Comparison of ENCODE assay signal across 8 cellular contexts in genomic region chr10:22315455-22316285, GRCh38. TPM values are rescaled to one million over a fixed set of nuclear protein-coding genes. Genes with fewer than 3 reads are reported as not detected.
DNase-seq lines count a peak whose midpoint lies in the region; ATAC-seq, FAIRE-seq and TF ChIP-seq lines count a peak whose summit lies in the region.

No MANE protein-coding gene starts in this region.

- no TSS peak for BruUV-seq in K562 (replicated peaks; lab: Mats Ljungman, UMichigan)
- no TSS peak for BruUV-seq in HepG2 (replicated peaks; lab: Mats Ljungman, UMichigan)

- peak overlapping the region; percentile 97 for H3K4me2 ChIP-seq in K562 (ENCODE audit: insufficient read depth, low read length)
- H3K4me2 ChIP-seq in HepG2 (ENCODE audit: low read depth, low read length), result peak overlapping the region; percentile 80

- no peak for TF ChIP-seq RAD21 in K562 (CRISPR knock-in tag; conservative IDR thresholded peaks at IDR 0.05 in 1 of 2, IDR thresholded peaks at IDR 0.05 in 1 of 2)
- no peak for TF ChIP-seq RAD21 in HepG2 (CRISPR knock-in tag; IDR thresholded peaks at IDR 0.05)

- intact Hi-C loops in K562 (cut with micrococcal nuclease) (loop anchor here (2.0 to 10.0 kb wide), 4 partner anchors 75 to 788 kb away; partner anchors contain the start of gene SKIDA1), HepG2 (cut with micrococcal nuclease; ENCODE audit: unreplicated experiment) (loop anchor here (1.0 to 5.0 kb wide), 3 partner anchors 86 to 313 kb away; partner anchors contain the start of gene DNAJC1)

- FAIRE-seq in K562 (lab: Jason Lieb, UNC) (no peak), HepG2 (lab: Jason Lieb, UNC) (no peak)

- H4K20me1 ChIP-seq in K562 (replicated peaks; ENCODE audit: control insufficient read depth, insufficient read depth, low read length), result no peaks in the 10 kb centered on the region
- H4K20me1 ChIP-seq in HepG2 (ENCODE audit: insufficient read depth, low read length), result no peaks in the 10 kb centered on the region

- H3K4me1 ChIP-seq in K562 (replicated peaks in 1 of 2; ENCODE audit: control insufficient read depth in 2 of 2, insufficient read depth in 2 of 2, low read length in 2 of 2) (peaks cover 11% of the 10 kb centered on the region in 2 experiments; a peak in 3 of 5 replicates), HepG2 (ENCODE audit: insufficient read depth, low read length) (peaks cover 35% of the 10 kb centered on the region)

- TF ChIP-seq CTCF in K562 (IDR thresholded peaks at IDR 0.05 in 2 of 3, conservative IDR thresholded peaks at IDR 0.05 in 1 of 3; ENCODE audit: insufficient read depth in 2 of 3, low read depth in 1 of 3, low read length in 3 of 3) (no peak), HepG2 (CRISPR knock-in tag; IDR thresholded peaks at IDR 0.05) (no peak)

- POLR2A ChIA-PET in K562 (lab: Yijun Ruan, JAX), result interaction anchor here (0.6 to 3.0 kb wide), 17 partner anchors 9 to 1109 kb away, joined by 3 to 25 read pairs (median 3); partner anchors contain the start of gene DNAJC1
- POLR2A ChIA-PET in HepG2 (lab: Yijun Ruan, JAX), result interaction anchor here (0.6 to 2.9 kb wide), 10 partner anchors 9 to 790 kb away, joined by 3 to 32 read pairs (median 5); partner anchors contain the start of genes DNAJC1 and SKIDA1

- no peaks in the 10 kb centered on the region for H3K9me3 ChIP-seq in K562 (replicated peaks; ENCODE audit: control insufficient read depth, insufficient read depth, low read depth, low read length)
- no peaks in the 10 kb centered on the region for H3K9me3 ChIP-seq in HepG2 (ENCODE audit: low read length)

- peak overlapping the region; percentile 95 for H3K27ac ChIP-seq in K562 (ENCODE audit: extremely low read depth, low read depth, low read length)
- H3K27ac ChIP-seq in HepG2 (ENCODE audit: extremely low read length, insufficient read depth, low read length), result peak overlapping the region; percentile 92
- peak overlapping the region; percentile 95 for H3K27ac ChIP-seq in temporal lobe (ENCODE audit: low read depth, low read length)

- peaks cover 53% of the 10 kb centered on the region for H3K79me2 ChIP-seq in K562 (ENCODE audit: control insufficient read depth, insufficient read depth, low read length)
- peaks cover 10% of the 10 kb centered on the region for H3K79me2 ChIP-seq in HepG2 (ENCODE audit: insufficient read depth, low read length)

- in situ Hi-C loops in K562 (cut with MboI), result no loop called here
- in situ Hi-C loops in HepG2 (cut with HindIII; ENCODE audit: extremely low pct_ligation_motif_present, low pct_unique_long_range_greater_than_20kb), result loop anchor here (10.0 to 25.0 kb wide), 3 partner anchors 311 to 803 kb away; partner anchors contain the start of genes DNAJC1 and PIP4K2A

- H3K4me3 ChIP-seq in Jurkat, Clone E6-1 (ENCODE audit: low read length), result peak overlapping the region; percentile 87
- H3K4me3 ChIP-seq in K562 (peak overlapping the region; percentile 77), HepG2 (replicated peaks in 1 of 3; ENCODE audit: insufficient read depth in 1 of 3, low read depth in 2 of 3, low read length in 3 of 3) (peak overlapping the region; percentile 75 to 82 (median 78))

- peak overlapping the region; percentile 84 to 90 for H3K9ac ChIP-seq in K562 (ENCODE audit: insufficient read depth in 1 of 2, low read depth in 2 of 2, low read length in 2 of 2)
- H3K9ac ChIP-seq in HepG2 (ENCODE audit: insufficient read depth, low read depth, low read length), result peak overlapping the region; percentile 81

- H3K36me3 ChIP-seq in K562 (ENCODE audit: control insufficient read depth, insufficient read depth, low read length) (no peaks in the 10 kb centered on the region; the same call in 2 of the 3 replicates), HepG2 (replicated peaks in 1 of 2; ENCODE audit: control insufficient read depth in 1 of 2, insufficient read depth in 2 of 2, low read length in 2 of 2) (no peaks in the 10 kb centered on the region)

- CTCF ChIA-PET in K562 (lab: Yijun Ruan, JAX; ENCODE audit: low intra/inter-chr PET ratio) (no interaction called here), HepG2 (lab: Yijun Ruan, JAX; ENCODE audit: low intra/inter-chr PET ratio, low total read pairs) (no interaction called here)

- WGBS in K562 (ENCODE audit: insufficient coverage, low coverage, missing lambda C conversion rate), result under 1% methylated on average over 49 of the region's 53 CpGs
- WGBS in HepG2 (ENCODE audit: low lambda C conversion rate), result under 1% methylated on average over 20 of the region's 53 CpGs

- H2AFZ ChIP-seq in K562 (ENCODE audit: low read depth, low read length), result peak overlapping the region; percentile 93
- peak overlapping the region; percentile 51 for H2AFZ ChIP-seq in HepG2 (ENCODE audit: low read length)

- ATAC-seq in GM18499 (IDR thresholded peaks at IDR 0.05; ENCODE audit: insufficient read depth, unreplicated experiment), result peak; percentile 3
- peak; percentile 16 for ATAC-seq in GM21619 (IDR thresholded peaks at IDR 0.05; ENCODE audit: unreplicated experiment)
- peak; percentile 48 for ATAC-seq in K562
- no peak; the same call in 2 of the 3 replicates for ATAC-seq in HepG2

- no peak for DNase-seq in Jurkat, Clone E6-1 (ENCODE audit: low read depth, low spot score)
- DNase-seq in K562 (ENCODE audit: extremely low read depth in 1 of 4, low spot score in 3 of 4) (peak in 3 of 4 experiments; percentile 20 to 81 (median 21)), HepG2 (ENCODE audit: low spot score) (no peak), occipital lobe (lab: John Stamatoyannopoulos, UW) (no peak), MV-4-11 (lab: John Stamatoyannopoulos, UW) (no peak)

- TF ChIP-seq EP300 in K562 (IDR thresholded peaks at IDR 0.05; ENCODE audit: low read length) (no peak), HepG2 (IDR thresholded peaks at IDR 0.05; ENCODE audit: low read depth in 2 of 2, low read length in 2 of 2) (no peak), HepG2 (CRISPR knock-in tag; IDR thresholded peaks at IDR 0.05; ENCODE audit: borderline replicate concordance) (no peak)

- H3K27me3 ChIP-seq in K562 (ENCODE audit: control insufficient read depth in 2 of 2, insufficient read depth in 2 of 2, low read length in 2 of 2) (no peaks in the 10 kb centered on the region), HepG2 (ENCODE audit: control insufficient read depth in 1 of 2, insufficient read depth in 2 of 2, low read length in 2 of 2) (peaks cover 0 to 16% of the 10 kb centered on the region in 2 experiments; a peak in 2 of 5 replicates)

- TF ChIP-seq POLR2A in K562 (conservative IDR thresholded peaks at IDR 0.05) (peak; percentile 53), HepG2 (IDR thresholded peaks at IDR 0.05; ENCODE audit: insufficient read depth in 1 of 2, low read depth in 2 of 2, low read length in 2 of 2) (no peak)

- no peaks in the 10 kb centered on the region for H3K9me1 ChIP-seq in K562 (ENCODE audit: control insufficient read depth, insufficient read depth, low read length)

RNA-seq across cellular contexts. Expression of gene COMMD3, which starts 0.5 kb away (rescaled TPM):
- polyA plus RNA-seq in Jurkat, Clone E6-1 (2012; ENCODE audit: insufficient read depth, insufficient read length), result 127 TPM
- total RNA-seq in K562 (2011; cell fraction: chromatin; rRNA removed; ENCODE audit: low replicate concordance), result 36.2 and 67.3 TPM in 2 replicates
- 25.8 and 35.8 TPM in 2 replicates for total RNA-seq in K562 (2011; cell fraction: nucleolus; rRNA removed)
- total RNA-seq in K562 (2011; cell fraction: nucleoplasm; rRNA removed), result 39.6 and 49.1 TPM in 2 replicates
- total RNA-seq in K562 (2014; rRNA removed), result 50.7 and 51.3 TPM in 2 replicates
- total RNA-seq in K562 (2014; rRNA removed; fragmentation: Illumina TruSeq; extraction: Trizol), result 78.6 and 80.1 TPM in 2 replicates
- 77.5 and 85.9 TPM in 2 replicates for total RNA-seq in K562 (2015; rRNA removed; fragmentation: Illumina TruSeq; extraction: Trizol)
- total RNA-seq in K562 (2021), result 69.4 and 82.0 TPM in 2 replicates
- polyA plus RNA-seq in K562 (2011; rRNA removed), result 69.1 and 79.2 TPM in 2 replicates
- 16.4 and 26.1 TPM in 2 replicates for polyA plus RNA-seq in K562 (2011; cell fraction: cytosol; rRNA removed)
- 51.2 and 103 TPM in 2 replicates for polyA plus RNA-seq in K562 (2011; cell fraction: nucleus; rRNA removed)
- 79.7 and 98.3 TPM in 2 replicates for polyA plus RNA-seq in K562 (2012)
- polyA plus RNA-seq in K562 (2014; fragmentation: Illumina TruSeq; extraction: Trizol), result 63.2 and 70.3 TPM in 2 replicates
- 100 to 1,000 TPM; 216 to 217 TPM for polyA plus RNA-seq in K562 (2014; fragmentation: Nextera tagmentation; extraction: Ambion mirVana)
- polyA plus RNA-seq in K562 (2014; rRNA removed), result 72.5 and 80.5 TPM in 2 replicates
- 19.3 and 21.8 TPM in 2 replicates for polyA minus RNA-seq in K562 (2011; rRNA and poly(A)+ RNA removed)
- polyA minus RNA-seq in K562 (2011; cell fraction: cytosol; rRNA and poly(A)+ RNA removed), result 2.6 and 3.9 TPM in 2 replicates
- polyA minus RNA-seq in K562 (2011; cell fraction: nucleus; rRNA and poly(A)+ RNA removed), result 23.8 and 53.2 TPM in 2 replicates
- total RNA-seq in HepG2 (2016; rRNA removed; fragmentation: Illumina TruSeq; extraction: Trizol), result 54.4 and 56.8 TPM in 2 replicates
- 15.2 and 17.8 TPM in 2 replicates for total RNA-seq in HepG2 (2016; cell fraction: cytosol; rRNA removed; fragmentation: Illumina TruSeq; extraction: Trizol; ENCODE audit: low read depth)
- 55.9 and 59.6 TPM in 2 replicates for total RNA-seq in HepG2 (2016; cell fraction: insoluble cytoplasmic fraction; rRNA removed; fragmentation: Illumina TruSeq; extraction: Trizol)
- 24.8 and 25.2 TPM in 2 replicates for total RNA-seq in HepG2 (2016; cell fraction: membrane; rRNA removed; fragmentation: Illumina TruSeq; extraction: Trizol)
- 58.2 and 59.9 TPM in 2 replicates for total RNA-seq in HepG2 (2016; cell fraction: nucleus; rRNA removed; fragmentation: Illumina TruSeq; extraction: Trizol)
- polyA plus RNA-seq in HepG2 (2011; rRNA removed), result 32.5 and 38.7 TPM in 2 replicates
- 13.0 and 16.4 TPM in 2 replicates for polyA plus RNA-seq in HepG2 (2011; cell fraction: cytosol; rRNA removed)
- polyA plus RNA-seq in HepG2 (2011; cell fraction: nucleus; rRNA removed), result 32.4 and 40.5 TPM in 2 replicates
- polyA plus RNA-seq in HepG2 (2012), result 26.8 and 37.6 TPM in 2 replicates
- polyA plus RNA-seq in HepG2 (2016; cell fraction: cytosol; fragmentation: Illumina TruSeq; extraction: Trizol; ENCODE audit: low read depth), result 16.4 and 19.0 TPM in 2 replicates
- 54.7 and 56.3 TPM in 2 replicates for polyA plus RNA-seq in HepG2 (2016; cell fraction: insoluble cytoplasmic fraction; fragmentation: Illumina TruSeq; extraction: Trizol; ENCODE audit: low read depth)
- polyA plus RNA-seq in HepG2 (2016; cell fraction: membrane; fragmentation: Illumina TruSeq; extraction: Trizol; ENCODE audit: low read depth), result 20.1 and 20.4 TPM in 2 replicates
- polyA plus RNA-seq in HepG2 (2016; cell fraction: nucleus; fragmentation: Illumina TruSeq; extraction: Trizol; ENCODE audit: insufficient read depth, low read depth), result 76.7 and 77.8 TPM in 2 replicates
- polyA minus RNA-seq in HepG2 (2011; rRNA and poly(A)+ RNA removed; ENCODE audit: low replicate concordance), result 3.1 and 6.1 TPM in 2 replicates
- 3.3 and 8.5 TPM in 2 replicates for polyA minus RNA-seq in HepG2 (2011; cell fraction: cytosol; rRNA and poly(A)+ RNA removed)
- 35.2 and 36.6 TPM in 2 replicates for polyA minus RNA-seq in HepG2 (2011; cell fraction: nucleus; rRNA and poly(A)+ RNA removed)
- 46.5 TPM for total RNA-seq in temporal lobe
- 58.6 TPM for total RNA-seq in occipital lobe

RNA-seq across cellular contexts. Expression of gene BMI1, which starts 5.2 kb away (rescaled TPM):
- 68.3 TPM for polyA plus RNA-seq in Jurkat, Clone E6-1 (2012; ENCODE audit: insufficient read depth, insufficient read length)
- 33.8 and 136 TPM in 2 replicates for total RNA-seq in K562 (2011; cell fraction: chromatin; rRNA removed; ENCODE audit: low replicate concordance)
- 16.8 and 23.9 TPM in 2 replicates for total RNA-seq in K562 (2011; cell fraction: nucleolus; rRNA removed)
- 36.0 and 42.4 TPM in 2 replicates for total RNA-seq in K562 (2011; cell fraction: nucleoplasm; rRNA removed)
- total RNA-seq in K562 (2014; rRNA removed) (55.4 and 56.3 TPM in 2 replicates), K562 (2014; rRNA removed; fragmentation: Illumina TruSeq; extraction: Trizol) (91.5 and 95.1 TPM in 2 replicates), K562 (2015; rRNA removed; fragmentation: Illumina TruSeq; extraction: Trizol) (96.4 and 103 TPM in 2 replicates), K562 (2021) (73.8 and 82.1 TPM in 2 replicates), HepG2 (2016; rRNA removed; fragmentation: Illumina TruSeq; extraction: Trizol) (44.0 and 46.3 TPM in 2 replicates), temporal lobe (90.7 TPM), occipital lobe (138 TPM)
- polyA plus RNA-seq in K562 (2011; rRNA removed) (66.4 and 70.8 TPM in 2 replicates), K562 (2014; fragmentation: Illumina TruSeq; extraction: Trizol) (64.2 and 84.2 TPM in 2 replicates), K562 (2014; fragmentation: Nextera tagmentation; extraction: Ambion mirVana) (10 to 100 TPM; 21.4 to 30.0 TPM), K562 (2014; rRNA removed) (62.7 TPM in 2 replicates), HepG2 (2011; rRNA removed) (28.0 and 30.5 TPM in 2 replicates)
- polyA plus RNA-seq in K562 (2011; cell fraction: cytosol; rRNA removed), result 33.3 and 41.2 TPM in 2 replicates
- 77.4 and 118 TPM in 2 replicates for polyA plus RNA-seq in K562 (2011; cell fraction: nucleus; rRNA removed)
- polyA plus RNA-seq in K562 (2012), result 63.7 and 89.6 TPM in 2 replicates
- polyA minus RNA-seq in K562 (2011; rRNA and poly(A)+ RNA removed), result 117 and 139 TPM in 2 replicates
- 33.7 and 33.9 TPM in 2 replicates for polyA minus RNA-seq in K562 (2011; cell fraction: cytosol; rRNA and poly(A)+ RNA removed)
- polyA minus RNA-seq in K562 (2011; cell fraction: nucleus; rRNA and poly(A)+ RNA removed), result 23.8 and 55.0 TPM in 2 replicates
- total RNA-seq in HepG2 (2016; cell fraction: cytosol; rRNA removed; fragmentation: Illumina TruSeq; extraction: Trizol; ENCODE audit: low read depth), result 8.7 and 9.7 TPM in 2 replicates
- 41.7 and 51.3 TPM in 2 replicates for total RNA-seq in HepG2 (2016; cell fraction: insoluble cytoplasmic fraction; rRNA removed; fragmentation: Illumina TruSeq; extraction: Trizol)
- total RNA-seq in HepG2 (2016; cell fraction: membrane; rRNA removed; fragmentation: Illumina TruSeq; extraction: Trizol), result 45.9 and 47.6 TPM in 2 replicates
- 35.5 and 44.2 TPM in 2 replicates for total RNA-seq in HepG2 (2016; cell fraction: nucleus; rRNA removed; fragmentation: Illumina TruSeq; extraction: Trizol)
- 11.2 and 14.7 TPM in 2 replicates for polyA plus RNA-seq in HepG2 (2011; cell fraction: cytosol; rRNA removed)
- polyA plus RNA-seq in HepG2 (2011; cell fraction: nucleus; rRNA removed), result 33.2 and 46.3 TPM in 2 replicates
- polyA plus RNA-seq in HepG2 (2012), result 28.8 and 47.8 TPM in 2 replicates
- 8.6 and 9.9 TPM in 2 replicates for polyA plus RNA-seq in HepG2 (2016; cell fraction: cytosol; fragmentation: Illumina TruSeq; extraction: Trizol; ENCODE audit: low read depth)
- 49.7 and 50.7 TPM in 2 replicates for polyA plus RNA-seq in HepG2 (2016; cell fraction: insoluble cytoplasmic fraction; fragmentation: Illumina TruSeq; extraction: Trizol; ENCODE audit: low read depth)
- polyA plus RNA-seq in HepG2 (2016; cell fraction: membrane; fragmentation: Illumina TruSeq; extraction: Trizol; ENCODE audit: low read depth), result 28.7 and 33.7 TPM in 2 replicates
- 66.4 and 66.5 TPM in 2 replicates for polyA plus RNA-seq in HepG2 (2016; cell fraction: nucleus; fragmentation: Illumina TruSeq; extraction: Trizol; ENCODE audit: insufficient read depth, low read depth)
- 43.5 and 48.7 TPM in 2 replicates for polyA minus RNA-seq in HepG2 (2011; rRNA and poly(A)+ RNA removed; ENCODE audit: low replicate concordance)
- 26.1 TPM in 2 replicates for polyA minus RNA-seq in HepG2 (2011; cell fraction: cytosol; rRNA and poly(A)+ RNA removed)
- 33.6 and 33.9 TPM in 2 replicates for polyA minus RNA-seq in HepG2 (2011; cell fraction: nucleus; rRNA and poly(A)+ RNA removed)

RNA-seq across cellular contexts. Expression of gene SPAG6, which starts 29.6 kb away (rescaled TPM):
- not detected for polyA plus RNA-seq in Jurkat, Clone E6-1 (2012; ENCODE audit: insufficient read depth, insufficient read length)
- total RNA-seq in K562 (2011; cell fraction: chromatin; rRNA removed; ENCODE audit: low replicate concordance), result 7.9 and 17.0 TPM in 2 replicates
- 2.3 and 5.8 TPM in 2 replicates for total RNA-seq in K562 (2011; cell fraction: nucleolus; rRNA removed)
- total RNA-seq in K562 (2011; cell fraction: nucleoplasm; rRNA removed), result 11.3 and 23.9 TPM in 2 replicates
- total RNA-seq in K562 (2014; rRNA removed) (3.5 and 4.2 TPM in 2 replicates), K562 (2014; rRNA removed; fragmentation: Illumina TruSeq; extraction: Trizol) (11.8 and 12.7 TPM in 2 replicates), K562 (2015; rRNA removed; fragmentation: Illumina TruSeq; extraction: Trizol) (8.1 and 12.0 TPM in 2 replicates), K562 (2021) (6.6 and 7.5 TPM in 2 replicates), HepG2 (2016; rRNA removed; fragmentation: Illumina TruSeq; extraction: Trizol) (not detected in 2 replicates), temporal lobe (1.2 TPM), occipital lobe (1.2 TPM)
- polyA plus RNA-seq in K562 (2011; rRNA removed) (0.30 and 4.7 TPM in 2 replicates), K562 (2014; fragmentation: Illumina TruSeq; extraction: Trizol) (12.9 and 15.7 TPM in 2 replicates), K562 (2014; fragmentation: Nextera tagmentation; extraction: Ambion mirVana) (10 to 100 TPM; 17.5 to 23.1 TPM), K562 (2014; rRNA removed) (10.5 and 11.2 TPM in 2 replicates), HepG2 (2011; rRNA removed) (not detected in 2 replicates)
- polyA plus RNA-seq in K562 (2011; cell fraction: cytosol; rRNA removed), result 0.09 and 0.92 TPM in 2 replicates
- polyA plus RNA-seq in K562 (2011; cell fraction: nucleus; rRNA removed), result 0.55 and 2.5 TPM in 2 replicates
- 8.6 and 28.1 TPM in 2 replicates for polyA plus RNA-seq in K562 (2012)
- 0.12 and 2.5 TPM in 2 replicates for polyA minus RNA-seq in K562 (2011; rRNA and poly(A)+ RNA removed)
- 1.0 TPM in 1 of 2 replicates, not detected in the other for polyA minus RNA-seq in K562 (2011; cell fraction: cytosol; rRNA and poly(A)+ RNA removed)
- 0.33 and 3.5 TPM in 2 replicates for polyA minus RNA-seq in K562 (2011; cell fraction: nucleus; rRNA and poly(A)+ RNA removed)
- not detected in 2 replicates for total RNA-seq in HepG2 (2016; cell fraction: cytosol; rRNA removed; fragmentation: Illumina TruSeq; extraction: Trizol; ENCODE audit: low read depth)
- total RNA-seq in HepG2 (2016; cell fraction: insoluble cytoplasmic fraction; rRNA removed; fragmentation: Illumina TruSeq; extraction: Trizol), result not detected in 2 replicates
- not detected in 2 replicates for total RNA-seq in HepG2 (2016; cell fraction: membrane; rRNA removed; fragmentation: Illumina TruSeq; extraction: Trizol)
- not detected in 2 replicates for total RNA-seq in HepG2 (2016; cell fraction: nucleus; rRNA removed; fragmentation: Illumina TruSeq; extraction: Trizol)
- polyA plus RNA-seq in HepG2 (2011; cell fraction: cytosol; rRNA removed), result not detected in 2 replicates
- not detected in 2 replicates for polyA plus RNA-seq in HepG2 (2011; cell fraction: nucleus; rRNA removed)
- not detected in 2 replicates for polyA plus RNA-seq in HepG2 (2012)
- polyA plus RNA-seq in HepG2 (2016; cell fraction: cytosol; fragmentation: Illumina TruSeq; extraction: Trizol; ENCODE audit: low read depth), result not detected in 2 replicates
- polyA plus RNA-seq in HepG2 (2016; cell fraction: insoluble cytoplasmic fraction; fragmentation: Illumina TruSeq; extraction: Trizol; ENCODE audit: low read depth), result not detected in 2 replicates
- not detected in 2 replicates for polyA plus RNA-seq in HepG2 (2016; cell fraction: membrane; fragmentation: Illumina TruSeq; extraction: Trizol; ENCODE audit: low read depth)
- not detected in 2 replicates for polyA plus RNA-seq in HepG2 (2016; cell fraction: nucleus; fragmentation: Illumina TruSeq; extraction: Trizol; ENCODE audit: insufficient read depth, low read depth)
- not detected in 2 replicates for polyA minus RNA-seq in HepG2 (2011; rRNA and poly(A)+ RNA removed; ENCODE audit: low replicate concordance)
- not detected in 2 replicates for polyA minus RNA-seq in HepG2 (2011; cell fraction: cytosol; rRNA and poly(A)+ RNA removed)
- not detected in 2 replicates for polyA minus RNA-seq in HepG2 (2011; cell fraction: nucleus; rRNA and poly(A)+ RNA removed)

Comparison
In these comparisons a context has a peak if more than half of its experiments do, and no peak if none do; other contexts are left out.
1. DNase-seq: peak in K562 (3 of 4); none in Jurkat, Clone E6-1 (single experiment), HepG2 (single experiment), occipital lobe (single experiment) and MV-4-11 (single experiment).
2. Peak in every context shown above with its lines, with median percentiles within 50 percentile points of each other: H3K4me3 ChIP-seq and H3K27ac ChIP-seq.